ENCODE assay signal across 1 cellular context in genomic region chr19:48922548-48923490, GRCh38.
TF ChIP-seq lines count a peak whose summit lies in the region.

No MANE protein-coding gene starts in this region.

TF ChIP-seq in HCT116, 20 proteins besides CTCF, POLR2A, EP300 and RAD21:
- TF ChIP-seq SRF (IDR thresholded peaks at IDR 0.05; ENCODE audit: low read depth): no peak
- TF ChIP-seq SIN3A (IDR thresholded peaks at IDR 0.05; ENCODE audit: low read depth): no peak
- no peak for TF ChIP-seq ATF3 (IDR thresholded peaks at IDR 0.05)
- no peak for TF ChIP-seq JUND (IDR thresholded peaks at IDR 0.05)
- no peak for TF ChIP-seq YY1 (IDR thresholded peaks at IDR 0.05; ENCODE audit: extremely low read depth, insufficient replicate concordance, low read depth, low read length)
- no peak for TF ChIP-seq CEBPB (IDR thresholded peaks at IDR 0.05; ENCODE audit: low read depth)
- no peak for TF ChIP-seq TCF7L2 (IDR thresholded peaks at IDR 0.05; ENCODE audit: borderline replicate concordance, extremely low read depth, insufficient read depth, insufficient read length)
- no peak for TF ChIP-seq CBX3 (IDR thresholded peaks at IDR 0.05; ENCODE audit: low read depth)
- TF ChIP-seq MAX (IDR thresholded peaks at IDR 0.05): no peak
- TF ChIP-seq POLR2AphosphoS5 (IDR thresholded peaks at IDR 0.05; ENCODE audit: low read depth, low read length): no peak
- TF ChIP-seq EZH2phosphoT487 (IDR thresholded peaks at IDR 0.05; ENCODE audit: borderline replicate concordance): no peak
- no peak for TF ChIP-seq SP1 (IDR thresholded peaks at IDR 0.05; ENCODE audit: low read depth)
- TF ChIP-seq ZBTB33 (IDR thresholded peaks at IDR 0.05; ENCODE audit: extremely low read depth, insufficient replicate concordance, low read length): no peak
- TF ChIP-seq REST (IDR thresholded peaks at IDR 0.05; ENCODE audit: low read depth): no peak
- TF ChIP-seq ZFX (IDR thresholded peaks at IDR 0.05): no peak
